ENCODE assay signal across 8 cellular contexts in genomic region chr2:27765621-27766286, GRCh38. TPM values are rescaled to one million over a fixed set of nuclear protein-coding genes. Genes with fewer than 3 reads are reported as not detected.
A peak's percentile ranks its signal among the peaks of the same experiment; 100 is the strongest.
DNase-seq lines count a peak whose midpoint lies in the region; ATAC-seq and TF ChIP-seq lines count a peak whose summit lies in the region.

No MANE protein-coding gene starts in this region.

- no peaks in the 10 kb centered on the region for H3K9me3 ChIP-seq in left ventricle myocardium inferior (replicated peaks)

- peaks cover 8% of the 10 kb centered on the region for H3K4me1 ChIP-seq in left ventricle myocardium inferior

- no peak for TF ChIP-seq CTCF in left ventricle myocardium inferior (IDR thresholded peaks at IDR 0.05; ENCODE audit: borderline replicate concordance)

- no peaks in the 10 kb centered on the region for H3K36me3 Mint-ChIP-seq in activated T-helper 2 cell treated with anti-CD3 and anti-CD28 coated beads, Interferon-gamma antibody, Interleukin-2, Interleukin-4, amounts not matched to agents 10 μg/mL and 5 μg/mL and 100 μg/mL, durations not matched to agents 14 hours and 24 hours and 36 hours (ENCODE audit: low read depth)

- peaks cover 19% of the 10 kb centered on the region for H3K4me1 Mint-ChIP-seq in activated T-helper 2 cell treated with anti-CD3 and anti-CD28 coated beads, Interferon-gamma antibody, Interleukin-2, Interleukin-4, amounts not matched to agents 10 μg/mL and 5 μg/mL and 100 μg/mL, durations not matched to agents 14 hours and 24 hours and 36 hours (ENCODE audit: low read depth)

- peak overlapping the region; percentile 56 for H3K4me3 ChIP-seq in left ventricle myocardium inferior

- peak; percentile 12 for DNase-seq in NCI-H2029 treated with DMSO at 0.1 percent for 48 hours (lab: John Stamatoyannopoulos, UW)
- peak; percentile 16 for DNase-seq in activated T-helper 2 cell treated with anti-CD3 and anti-CD28 coated beads, Interferon-gamma antibody, Interleukin-2, Interleukin-4, amounts not matched to agents 10 μg/mL and 5 μg/mL and 100 μg/mL, durations not matched to agents 14 hours and 24 hours and 36 hours (ENCODE audit: low spot score)
- peak; percentile 47 for DNase-seq in left ventricle myocardium inferior
- DNase-seq in stimulated activated CD4-positive, alpha-beta T cell treated with anti-CD3 and anti-CD28 coated beads, Interleukin-12 subunit alpha, Interleukin-12 subunit beta, amount 100 ng/mL, for 4 hours, result peak; percentile 57
- DNase-seq in globus pallidus (ENCODE audit: low spot score), result no peak
- no peak for DNase-seq in NOMO-1 (lab: John Stamatoyannopoulos, UW; ENCODE audit: unreplicated experiment in 2 of 2)
- no peak for DNase-seq in HuH-7.5 (ENCODE audit: low spot score)

- peak overlapping the region; percentile 16 for H3K27ac ChIP-seq in left ventricle myocardium inferior (replicated peaks)

- H3K36me3 ChIP-seq in left ventricle myocardium inferior, result no peaks in the 10 kb centered on the region

- no peaks in the 10 kb centered on the region for H3K27me3 ChIP-seq in left ventricle myocardium inferior (ENCODE audit: low read depth)

- H3K9me3 Mint-ChIP-seq in activated T-helper 2 cell treated with anti-CD3 and anti-CD28 coated beads, Interferon-gamma antibody, Interleukin-2, Interleukin-4, amounts not matched to agents 10 μg/mL and 5 μg/mL and 100 μg/mL, durations not matched to agents 14 hours and 24 hours and 36 hours, result no peaks in the 10 kb centered on the region

- intact Hi-C loops in activated T-helper 2 cell treated with anti-CD3 and anti-CD28 coated beads, Interferon-gamma antibody, Interleukin-2, Interleukin-4, amounts not matched to agents 10 μg/mL and 5 μg/mL and 100 μg/mL, durations not matched to agents 14 hours and 24 hours and 36 hours (cut with micrococcal nuclease), result no loop called here
- intact Hi-C loops in left ventricle myocardium inferior (cut with micrococcal nuclease), result no loop called here

- peak overlapping the region; percentile 60 for H3K27ac Mint-ChIP-seq in activated T-helper 2 cell treated with anti-CD3 and anti-CD28 coated beads, Interferon-gamma antibody, Interleukin-2, Interleukin-4, amounts not matched to agents 10 μg/mL and 5 μg/mL and 100 μg/mL, durations not matched to agents 14 hours and 24 hours and 36 hours

- peak overlapping the region; percentile 30 for H3K4me3 Mint-ChIP-seq in activated T-helper 2 cell treated with anti-CD3 and anti-CD28 coated beads, Interferon-gamma antibody, Interleukin-2, Interleukin-4, amounts not matched to agents 10 μg/mL and 5 μg/mL and 100 μg/mL, durations not matched to agents 14 hours and 24 hours and 36 hours (ENCODE audit: low read depth)

- peaks cover 2% of the 10 kb centered on the region for H3K27me3 Mint-ChIP-seq in activated T-helper 2 cell treated with anti-CD3 and anti-CD28 coated beads, Interferon-gamma antibody, Interleukin-2, Interleukin-4, amounts not matched to agents 10 μg/mL and 5 μg/mL and 100 μg/mL, durations not matched to agents 14 hours and 24 hours and 36 hours (ENCODE audit: low read depth)

- no peak for ATAC-seq in GM18502 (IDR thresholded peaks at IDR 0.05; ENCODE audit: poor library complexity, unreplicated experiment)

RNA-seq across cellular contexts. Expression of gene MRPL33, which starts 5.8 kb away (rescaled TPM):
- 57.7 and 58.9 TPM in 2 replicates for total RNA-seq in activated T-helper 2 cell treated with anti-CD3 and anti-CD28 coated beads, Interferon-gamma antibody, Interleukin-2, Interleukin-4, amounts not matched to agents 10 μg/mL and 5 μg/mL and 100 μg/mL, durations not matched to agents 14 hours and 24 hours and 36 hours
- 390 TPM for total RNA-seq in left ventricle myocardium inferior

Comparison
In these comparisons a context has a peak if more than half of its experiments do, and no peak if none do; other contexts are left out.
1. DNase-seq: peak in NCI-H2029 treated with DMSO at 0.1 percent for 48 hours (single experiment), activated T-helper 2 cell treated with anti-CD3 and anti-CD28 coated beads, Interferon-gamma antibody, Interleukin-2, Interleukin-4, amounts not matched to agents 10 μg/mL and 5 μg/mL and 100 μg/mL, durations not matched to agents 14 hours and 24 hours and 36 hours (single experiment), left ventricle myocardium inferior (single experiment) and stimulated activated CD4-positive, alpha-beta T cell treated with anti-CD3 and anti-CD28 coated beads, Interleukin-12 subunit alpha, Interleukin-12 subunit beta, amount 100 ng/mL, for 4 hours (single experiment); none in globus pallidus (single experiment), NOMO-1 (0 of 2) and HuH-7.5 (single experiment).